2 cellular contexts compared by ENCODE assay signal in the genomic region with DNA sequence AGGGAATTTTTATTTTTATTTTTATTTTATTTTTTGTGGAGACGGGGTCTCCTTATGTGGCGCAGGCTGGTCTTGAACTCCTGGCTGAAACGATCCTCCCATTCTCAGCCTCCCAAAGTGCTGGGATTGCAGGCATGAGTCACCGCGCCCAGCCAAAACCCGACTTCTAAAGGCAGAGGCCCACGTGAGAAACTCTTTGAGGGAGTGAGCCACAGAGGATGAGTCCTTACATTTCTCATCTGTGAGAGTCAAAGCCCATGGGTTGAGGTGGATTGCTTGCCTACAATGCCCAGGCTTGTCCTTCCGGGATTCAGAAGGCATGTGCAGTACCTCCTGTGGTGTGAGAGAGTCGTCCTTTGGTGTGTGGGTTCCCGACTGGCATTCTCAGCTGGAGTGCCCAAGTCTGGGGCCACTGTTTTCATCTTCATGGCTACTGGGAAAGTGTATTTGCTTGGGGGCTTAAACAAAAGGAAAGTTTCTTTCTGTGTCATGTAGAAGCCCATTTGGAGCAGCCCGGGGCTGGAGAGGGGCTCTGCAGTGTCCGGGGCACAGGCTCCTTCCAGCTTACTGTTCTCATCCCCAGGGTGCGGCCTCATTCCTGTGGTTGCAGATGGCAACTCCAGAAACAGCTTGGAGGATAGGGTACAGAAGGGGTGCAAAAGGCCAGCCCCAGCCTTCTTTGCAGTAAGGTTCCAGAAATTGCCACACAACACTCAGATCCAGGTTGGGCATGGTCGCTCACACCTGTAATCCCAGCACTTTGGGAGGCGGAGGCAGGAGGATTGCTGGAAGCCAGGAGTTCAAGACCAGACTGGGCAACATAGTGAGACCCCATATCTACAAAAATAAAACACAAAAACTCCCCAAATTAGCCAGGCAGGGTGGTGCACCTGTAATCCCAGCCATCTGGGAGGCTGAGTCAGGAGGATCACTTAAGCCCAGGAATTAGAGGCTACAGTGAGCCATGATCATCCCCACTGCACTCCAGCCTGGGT.
TF ChIP-seq lines count a peak whose summit lies in the region.

No MANE protein-coding gene starts in this region.

TF ChIP-seq in HepG2, 621 proteins besides CTCF, POLR2A, EP300 and RAD21:
- TF ChIP-seq SNRNP70 (IDR thresholded peaks at IDR 0.05; ENCODE audit: low read depth, low read length) (no peak), TBL1XR1 (IDR thresholded peaks at IDR 0.05; ENCODE audit: borderline replicate concordance, low read length, partially characterized antibody) (no peak), SNAI1 (CRISPR knock-in tag; IDR thresholded peaks at IDR 0.05; ENCODE audit: borderline replicate concordance) (no peak), ZMYM3 (CRISPR knock-in tag; IDR thresholded peaks at IDR 0.05) (0 out of 2 replicates have a peak, but pooled peaks have one; percentile 45), ZNF121 (CRISPR knock-in tag; IDR thresholded peaks at IDR 0.05) (peak; percentile 62)
- TF ChIP-seq, protein P1, sequence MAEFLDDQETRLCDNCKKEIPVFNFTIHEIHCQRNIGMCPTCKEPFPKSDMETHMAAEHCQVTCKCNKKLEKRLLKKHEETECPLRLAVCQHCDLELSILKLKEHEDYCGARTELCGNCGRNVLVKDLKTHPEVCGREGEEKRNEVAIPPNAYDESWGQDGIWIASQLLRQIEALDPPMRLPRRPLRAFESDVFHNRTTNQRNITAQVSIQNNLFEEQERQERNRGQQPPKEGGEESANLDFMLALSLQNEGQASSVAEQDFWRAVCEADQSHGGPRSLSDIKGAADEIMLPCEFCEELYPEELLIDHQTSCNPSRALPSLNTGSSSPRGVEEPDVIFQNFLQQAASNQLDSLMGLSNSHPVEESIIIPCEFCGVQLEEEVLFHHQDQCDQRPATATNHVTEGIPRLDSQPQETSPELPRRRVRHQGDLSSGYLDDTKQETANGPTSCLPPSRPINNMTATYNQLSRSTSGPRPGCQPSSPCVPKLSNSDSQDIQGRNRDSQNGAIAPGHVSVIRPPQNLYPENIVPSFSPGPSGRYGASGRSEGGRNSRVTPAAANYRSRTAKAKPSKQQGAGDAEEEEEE (CRISPR knock-in tag; IDR thresholded peaks at IDR 0.05; ENCODE audit: borderline replicate concordance), result no peak
- TF ChIP-seq, protein P2, sequence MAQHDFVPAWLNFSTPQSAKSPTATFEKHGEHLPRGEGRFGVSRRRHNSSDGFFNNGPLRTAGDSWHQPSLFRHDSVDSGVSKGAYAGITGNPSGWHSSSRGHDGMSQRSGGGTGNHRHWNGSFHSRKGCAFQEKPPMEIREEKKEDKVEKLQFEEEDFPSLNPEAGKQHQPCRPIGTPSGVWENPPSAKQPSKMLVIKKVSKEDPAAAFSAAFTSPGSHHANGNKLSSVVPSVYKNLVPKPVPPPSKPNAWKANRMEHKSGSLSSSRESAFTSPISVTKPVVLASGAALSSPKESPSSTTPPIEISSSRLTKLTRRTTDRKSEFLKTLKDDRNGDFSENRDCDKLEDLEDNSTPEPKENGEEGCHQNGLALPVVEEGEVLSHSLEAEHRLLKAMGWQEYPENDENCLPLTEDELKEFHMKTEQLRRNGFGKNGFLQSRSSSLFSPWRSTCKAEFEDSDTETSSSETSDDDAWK (CRISPR knock-in tag; IDR thresholded peaks at IDR 0.05), result no peak

TF ChIP-seq in HEK293T, 16 proteins besides CTCF, POLR2A, EP300 and RAD21:
- TF ChIP-seq ELF4 (IDR thresholded peaks at IDR 0.05) (no peak), FOXA1 (IDR thresholded peaks at IDR 0.05) (no peak), LEF1 (IDR thresholded peaks at IDR 0.05; ENCODE audit: borderline replicate concordance) (no peak), CTBP1 (IDR thresholded peaks at IDR 0.05; ENCODE audit: borderline replicate concordance) (no peak), NFRKB (IDR thresholded peaks at IDR 0.05) (no peak), BHLHE40 (IDR thresholded peaks at IDR 0.05; ENCODE audit: borderline replicate concordance) (no peak), SP1 (IDR thresholded peaks at IDR 0.05) (no peak), FOXK2 (IDR thresholded peaks at IDR 0.05) (no peak), TARDBP (IDR thresholded peaks at IDR 0.05) (no peak), ARNT (IDR thresholded peaks at IDR 0.05) (no peak), FOXM1 (IDR thresholded peaks at IDR 0.05; ENCODE audit: borderline replicate concordance) (no peak), SUZ12 (IDR thresholded peaks at IDR 0.05) (no peak), ZNF384 (IDR thresholded peaks at IDR 0.05) (no peak)
